In genomic region chr15:71115567-71116351, GRCh38 we compare ENCODE assay signal across 9 cellular contexts. TPM values are rescaled to one million over a fixed set of nuclear protein-coding genes. Genes with fewer than 3 reads are reported as not detected.
DNase-seq lines count a peak whose midpoint lies in the region; ATAC-seq, FAIRE-seq and TF ChIP-seq lines count a peak whose summit lies in the region.
"Had no signal": no experiment of that assay in that cellular context is flagged by ENCODE, and none has a peak within 500 bp of the region (broad histone marks: within the 10 kb centered on the region; RNA-seq: fewer than 3 reads in every experiment).

No MANE protein-coding gene starts in this region.

- CTCF ChIA-PET in Caco-2 (lab: Charles Lee) = interaction anchor here (1.8 kb wide), 1 partner anchor 324 kb away, joined by 8 read pairs; no protein-coding TSS in a partner anchor

- H3K36me3 Mint-ChIP-seq in Caco-2 (ENCODE audit: insufficient read depth, unreplicated experiment) = no peaks in the 10 kb centered on the region
- no peaks in the 10 kb centered on the region for H3K36me3 Mint-ChIP-seq in activated T-helper 17 cell treated with anti-CD3 and anti-CD28 coated beads, Interleukin-2, amount 50 U/mL, for 72 hours (ENCODE audit: low read depth)

- H3K27me3 ChIP-seq in Caco-2 (replicated peaks; ENCODE audit: control insufficient read depth, insufficient read depth, low read length) (peaks cover 1% of the 10 kb centered on the region; the same call in 1 of the 2 replicates), HUES64 (ENCODE audit: insufficient read depth, low read length) (peaks cover 21% of the 10 kb centered on the region), heart right ventricle (peaks cover 0 to 38% (median 0%) of the 10 kb centered on the region in 7 donors), rectal smooth muscle tissue (ENCODE audit: control insufficient read depth, insufficient read depth, low read length) (peaks cover under 1% of the 10 kb centered on the region)

- H3K36me3 ChIP-seq in Caco-2 (ENCODE audit: control insufficient read depth, insufficient read depth, low read length) (no peaks in the 10 kb centered on the region), HUES64 (ENCODE audit: insufficient read depth, low read length) (no peaks in the 10 kb centered on the region), heart right ventricle (no peaks in the 10 kb centered on the region), rectal smooth muscle tissue (ENCODE audit: control insufficient read depth, insufficient read depth, low read length) (no peaks in the 10 kb centered on the region)

- H3K4me3 Mint-ChIP-seq in Caco-2 (ENCODE audit: unreplicated experiment) = peak overlapping the region; percentile 74
- H3K4me3 Mint-ChIP-seq in activated T-helper 17 cell treated with anti-CD3 and anti-CD28 coated beads, Interleukin-2, amount 50 U/mL, for 72 hours = peak overlapping the region; percentile 67

- peaks cover 19% of the 10 kb centered on the region for H3K27me3 Mint-ChIP-seq in Caco-2 (ENCODE audit: insufficient read depth, unreplicated experiment)
- peaks cover 50% of the 10 kb centered on the region for H3K27me3 Mint-ChIP-seq in activated T-helper 17 cell treated with anti-CD3 and anti-CD28 coated beads, Interleukin-2, amount 50 U/mL, for 72 hours

- BruUV-seq in Caco-2 (replicated peaks; lab: Mats Ljungman, UMichigan) = no TSS peak

- no peaks in the 10 kb centered on the region for H3K9me3 Mint-ChIP-seq in Caco-2 (ENCODE audit: unreplicated experiment)
- H3K9me3 Mint-ChIP-seq in activated T-helper 17 cell treated with anti-CD3 and anti-CD28 coated beads, Interleukin-2, amount 50 U/mL, for 72 hours = no peaks in the 10 kb centered on the region

- DNase-seq in Caco-2 (peak in 1 of 2 experiments; percentile 52), GM20000 (ENCODE audit: low spot score) (peak; percentile 47), heart right ventricle (peak; percentile 24 to 58), cortex of kidney (lab: John Stamatoyannopoulos, UW) (no peak), urothelium cell line (ENCODE audit: low spot score) (no peak)

- intact Hi-C loops in Caco-2 (cut with micrococcal nuclease; ENCODE audit: unreplicated experiment) (loop anchor here (1.0 to 10.0 kb wide), 2 partner anchors 325 to 689 kb away; no protein-coding TSS in a partner anchor), heart right ventricle (cut with DNase I) (loop anchor here (2.0 to 10.0 kb wide), 15 partner anchors 33 to 689 kb away; no protein-coding TSS in a partner anchor)

- under 1% methylated on average over 93 of the region's 93 CpGs for WGBS in HUES64
- 1% methylated on average over 70 to 93 of the region's 93 CpGs for WGBS in heart right ventricle, 2 donors

- FAIRE-seq in urothelium cell line (lab: Jason Lieb, UNC) = no peak
- FAIRE-seq: TTC549 had no signal

- H3K4me1 ChIP-seq in Caco-2 = no peaks in the 10 kb centered on the region; the same call in 1 of the 2 replicates
- peaks cover 21% of the 10 kb centered on the region for H3K4me1 ChIP-seq in HUES64 (ENCODE audit: insufficient read depth, low read length)
- H3K4me1 ChIP-seq in heart right ventricle = peaks cover 0 to 42% (median 9%) of the 10 kb centered on the region in 9 donors
- H3K4me1 ChIP-seq in rectal smooth muscle tissue (ENCODE audit: control insufficient read depth, insufficient read depth, low read length) = no peaks in the 10 kb centered on the region

- peaks cover 5% of the 10 kb centered on the region for H3K4me1 Mint-ChIP-seq in Caco-2 (ENCODE audit: low read depth, unreplicated experiment)
- no peaks in the 10 kb centered on the region for H3K4me1 Mint-ChIP-seq in activated T-helper 17 cell treated with anti-CD3 and anti-CD28 coated beads, Interleukin-2, amount 50 U/mL, for 72 hours

- peak overlapping the region; percentile 38 for H3K4me3 ChIP-seq in Caco-2 (ENCODE audit: low read depth, low read length)
- peak overlapping the region; percentile 75 for H3K4me3 ChIP-seq in HUES64 (ENCODE audit: low read length)
- peak overlapping the region; percentile 58 to 79 (median 66) for H3K4me3 ChIP-seq in heart right ventricle
- peak overlapping the region; percentile 66 for H3K4me3 ChIP-seq in rectal smooth muscle tissue (ENCODE audit: low read length)

- no peak overlapping the region for H3K27ac Mint-ChIP-seq in Caco-2 (ENCODE audit: unreplicated experiment)
- H3K27ac Mint-ChIP-seq in activated T-helper 17 cell treated with anti-CD3 and anti-CD28 coated beads, Interleukin-2, amount 50 U/mL, for 72 hours = no peak overlapping the region

- H3K27ac ChIP-seq in HUES64 (ENCODE audit: low read depth, low read length) (no peak overlapping the region), heart right ventricle (peak overlapping the region; percentile 73 to 96 (median 88)), rectal smooth muscle tissue (ENCODE audit: low read depth, low read length) (no peak overlapping the region)

- TF ChIP-seq CTCF in Caco-2 (IDR thresholded peaks at IDR 0.05; ENCODE audit: insufficient read depth in 1 of 2, low read depth in 1 of 2, low read length in 1 of 2, severe bottlenecking in 1 of 2, unreplicated experiment in 1 of 2) = no peak
- TF ChIP-seq CTCF in GM20000 (IDR thresholded peaks at IDR 0.05; ENCODE audit: extremely low read depth, missing control alignments) = no peak
- TF ChIP-seq CTCF in heart right ventricle (IDR thresholded peaks at IDR 0.05) = peak in 2 of 9 donors; percentile 3 to 23

- H3K9ac ChIP-seq in HUES64 (ENCODE audit: low read depth, low read length) (peak overlapping the region; percentile 52), rectal smooth muscle tissue (ENCODE audit: low read length) (peak overlapping the region; percentile 13)

- peak; percentile 59 for ATAC-seq in activated T-helper 17 cell treated with anti-CD3 and anti-CD28 coated beads, Interleukin-2, amount 50 U/mL, for 72 hours (replicated peaks)
- ATAC-seq in heart right ventricle = peak; percentile 36 to 69 (median 56)

- POLR2A ChIA-PET in Caco-2 (lab: Charles Lee) = no interaction called here

- H3K9me3 ChIP-seq in Caco-2 (no peaks in the 10 kb centered on the region), HUES64 (ENCODE audit: insufficient read depth, low read depth, low read length) (no peaks in the 10 kb centered on the region), heart right ventricle (no peaks in the 10 kb centered on the region)

RNA-seq across cellular contexts. Expression of gene THSD4, which starts 0.5 kb away (rescaled TPM):
- 0.29 and 0.44 TPM in 2 replicates for total RNA-seq in Caco-2 (2022)
- 2.2 TPM for polyA plus RNA-seq in HUES64 (2013, experiment 1 of 2)
- 3.1 TPM for polyA plus RNA-seq in HUES64 (2013, experiment 2 of 2)
- total RNA-seq in activated T-helper 17 cell treated with anti-CD3 and anti-CD28 coated beads, Interleukin-2, amount 50 U/mL, for 72 hours = under 1 TPM in 1 of 2 donors, not detected in 1; 0.08 TPM
- 100 to 1,000 TPM in 8 of 10 donors, 10 to 100 TPM in 2; 72.3 to 212 (median 170) TPM for total RNA-seq in heart right ventricle
- 10 to 100 TPM; 20.8 to 29.4 TPM for polyA plus RNA-seq in heart right ventricle

Comparison
In these comparisons a context has a peak if more than half of its experiments do, and no peak if none do; other contexts are left out.
1. DNase-seq: peak in GM20000 (single experiment) and heart right ventricle (2 of 2); none in cortex of kidney (single experiment) and urothelium cell line (single experiment).
2. H3K27ac ChIP-seq: peak in heart right ventricle (10 of 10); none in HUES64 (single experiment) and rectal smooth muscle tissue (single experiment).
3. RNA of gene THSD4, which starts 0.5 kb away (total RNA-seq): 72.3 to 212 TPM in heart right ventricle; 0.29 to 0.44 TPM in Caco-2 and 0.08 TPM in activated T-helper 17 cell treated with anti-CD3 and anti-CD28 coated beads, Interleukin-2, amount 50 U/mL, for 72 hours; every median in the first group is over 10 times any median in the second.
4. Peak in every context shown above with its lines, with median percentiles within 50 percentile points of each other: H3K4me3 ChIP-seq.